ENCODE assay signal across 20 cellular contexts in the genomic region with DNA sequence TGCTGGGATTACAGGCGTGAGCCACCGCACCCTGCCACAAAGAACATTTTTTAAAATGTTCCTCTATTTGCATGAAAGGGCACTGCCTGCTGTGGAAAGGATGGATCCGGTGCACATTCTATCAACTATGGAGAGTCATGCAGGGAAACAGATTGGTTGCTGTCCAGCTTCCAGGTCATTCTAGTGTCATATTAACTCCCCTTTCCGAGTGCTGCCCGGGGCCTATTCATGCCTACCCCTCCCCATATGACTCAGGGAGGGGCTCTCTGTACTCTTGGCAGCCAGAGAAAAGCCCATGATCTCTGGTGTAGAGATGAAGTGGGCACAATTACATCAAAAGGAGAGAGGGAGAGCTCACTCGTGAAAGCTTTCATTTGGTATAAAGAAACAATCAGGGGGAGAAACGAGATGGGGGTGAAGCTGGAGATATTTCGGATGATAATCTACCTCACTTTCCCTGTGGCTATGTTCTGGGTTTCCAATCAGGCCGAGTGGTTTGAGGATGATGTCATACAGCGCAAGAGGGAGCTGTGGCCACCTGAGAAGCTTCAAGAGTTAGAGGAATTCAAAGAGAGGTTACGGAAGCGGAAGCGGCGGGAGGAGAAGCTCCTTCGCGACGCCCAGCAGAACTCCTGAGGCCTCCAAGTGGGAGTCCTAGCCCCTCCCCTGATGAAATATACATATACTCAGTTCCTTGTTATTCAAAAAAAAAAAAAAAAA. TPM values are rescaled to one million over a fixed set of nuclear protein-coding genes. Genes with fewer than 3 reads are reported as not detected.
DNase-seq lines count a peak whose midpoint lies in the region; ATAC-seq and TF ChIP-seq lines count a peak whose summit lies in the region.
"Had no signal": no experiment of that assay in that cellular context is flagged by ENCODE, and none has a peak within 500 bp of the region (broad histone marks: within the 10 kb centered on the region; RNA-seq: fewer than 3 reads in every experiment).

No MANE protein-coding gene starts in this region.

- BruUV-seq in PC-9 (replicated peaks; lab: Mats Ljungman, UMichigan): TSS peak; percentile 99

- H3K9me3 ChIP-seq in GM23248 (ENCODE audit: low read depth): no peaks in the 10 kb centered on the region
- H3K9me3 ChIP-seq in PC-9 (ENCODE audit: insufficient read depth, low read depth): no peaks in the 10 kb centered on the region
- H3K9me3 ChIP-seq in osteoblast (ENCODE audit: low read depth, low read length): no peaks in the 10 kb centered on the region
- H3K9me3 ChIP-seq: adrenal gland, right atrium auricular region had no signal

- H3K9me2 ChIP-seq in GM23248 (ENCODE audit: insufficient read depth) (no peaks in the 10 kb centered on the region), PC-9 (ENCODE audit: insufficient read depth) (no peaks in the 10 kb centered on the region)

- no peak for ATAC-seq in HG03354 (IDR thresholded peaks at IDR 0.05; ENCODE audit: poor library complexity, severe bottlenecking, unreplicated experiment)
- no peak for ATAC-seq in stimulated activated naive CD8-positive, alpha-beta T cell treated with anti-CD3 and anti-CD28 coated beads, Interleukin-15, Interleukin-2, amounts not matched to agents 100 U/mL and 50 U/mL, for 24 hours
- no peak for ATAC-seq in GM18873 (IDR thresholded peaks at IDR 0.05; ENCODE audit: low FRiP score, unreplicated experiment)
- ATAC-seq in HG03095 (IDR thresholded peaks at IDR 0.05; ENCODE audit: unreplicated experiment): no peak

- H2AFZ ChIP-seq in GM23248: peak overlapping the region; percentile 71
- H2AFZ ChIP-seq in PC-9: peak overlapping the region; percentile 22; the same call in 1 of the 2 replicates
- no peak overlapping the region for H2AFZ ChIP-seq in osteoblast (ENCODE audit: low read length)

- peak; percentile 21 for DNase-seq in GM23248
- DNase-seq in PC-9: peak; percentile 72 to 79
- peak; percentile 29 for DNase-seq in fibroblast of the aortic adventitia (ENCODE audit: low read depth)
- DNase-seq in osteoblast (ENCODE audit: insufficient read length, low spot score, missing footprints): peak; percentile 78
- no peak for DNase-seq in stimulated activated naive CD8-positive, alpha-beta T cell treated with anti-CD3 and anti-CD28 coated beads, Interleukin-15, Interleukin-2, amounts not matched to agents 100 U/mL and 50 U/mL, for 24 hours
- DNase-seq: adrenal gland; C1 segment of cervical spinal cord; foreskin melanocyte; kidney; NCI-H2081; stimulated activated CD4-positive, alpha-beta T cell treated with anti-CD3 and anti-CD28 coated beads, Interleukin-4, amount 100 ng/mL, for 4 hours; stimulated activated naive CD4-positive, alpha-beta T cell had no signal

- peaks cover 8% of the 10 kb centered on the region; the same call in 1 of the 2 replicates for H3F3A ChIP-seq in GM23248 (ENCODE audit: insufficient read depth)
- peaks cover 14% of the 10 kb centered on the region; the same call in 1 of the 2 replicates for H3F3A ChIP-seq in PC-9 (ENCODE audit: insufficient read depth, low read depth)

- H3K9ac ChIP-seq in GM23248: no peak overlapping the region

- H3K79me2 ChIP-seq in GM23248 (ENCODE audit: insufficient read depth) (no peaks in the 10 kb centered on the region), PC-9 (ENCODE audit: low read depth) (no peaks in the 10 kb centered on the region), osteoblast (ENCODE audit: insufficient read depth, low read length) (no peaks in the 10 kb centered on the region)

- intact Hi-C loops in PC-9 (cut with micrococcal nuclease; ENCODE audit: unreplicated experiment): no loop called here

- POLR2A ChIA-PET in PC-9 (lab: Charles Lee; ENCODE audit: unreplicated experiment): interaction anchor here (0.6 to 1.4 kb wide), 6 partner anchors 20 to 686 kb away, joined by 6 to 17 read pairs (median 8); partner anchors contain the start of gene DNAJB11

- H3K4me1 ChIP-seq in GM23248 (ENCODE audit: insufficient read depth): no peaks in the 10 kb centered on the region; the same call in 1 of the 2 replicates
- H3K4me1 ChIP-seq in PC-9 (replicated peaks; ENCODE audit: insufficient read depth): peaks cover 24% of the 10 kb centered on the region
- H3K4me1 ChIP-seq in osteoblast (ENCODE audit: insufficient read depth, low read length): peaks cover 3% of the 10 kb centered on the region
- H3K4me1 ChIP-seq: adrenal gland had no signal

- CTCF ChIA-PET in PC-9 (lab: Charles Lee): interaction anchor here (0.5 to 1.8 kb wide), 9 partner anchors 12 to 590 kb away, joined by 3 to 12 read pairs (median 7); no protein-coding TSS in a partner anchor

- TF ChIP-seq CTCF in PC-9 (conservative IDR thresholded peaks at IDR 0.05) (no peak), fibroblast of the aortic adventitia (IDR thresholded peaks at IDR 0.05; ENCODE audit: insufficient read depth, low read length) (no peak), osteoblast (IDR thresholded peaks at IDR 0.05; ENCODE audit: extremely low read depth, low read depth, low read length) (no peak)

- in situ Hi-C loops in GM23248 (cut with MboI): no loop called here

- H3K27me3 ChIP-seq in GM23248 (replicated peaks; ENCODE audit: insufficient read depth) (no peaks in the 10 kb centered on the region), PC-9 (ENCODE audit: insufficient read depth, low read depth) (no peaks in the 10 kb centered on the region), osteoblast (ENCODE audit: insufficient read depth, low read length) (no peaks in the 10 kb centered on the region)
- H3K27me3 ChIP-seq: adrenal gland, right atrium auricular region had no signal

- H4K20me1 ChIP-seq in GM23248 (ENCODE audit: insufficient read depth) (no peaks in the 10 kb centered on the region), PC-9 (ENCODE audit: insufficient read depth) (no peaks in the 10 kb centered on the region), osteoblast (ENCODE audit: insufficient read depth, low read length) (no peaks in the 10 kb centered on the region)

- H3K27ac ChIP-seq in GM23248: no peak overlapping the region
- H3K27ac ChIP-seq in PC-9: peak overlapping the region; percentile 48
- H3K27ac ChIP-seq in osteoblast (ENCODE audit: low read depth, low read length): no peak overlapping the region
- H3K27ac ChIP-seq: adrenal gland had no signal

- no peak overlapping the region for H3K4me2 ChIP-seq in GM23248 (ENCODE audit: unreplicated experiment)
- H3K4me2 ChIP-seq in PC-9: peak overlapping the region; percentile 47
- no peak overlapping the region for H3K4me2 ChIP-seq in osteoblast (ENCODE audit: insufficient read depth, low read length)

- H3K4me3 ChIP-seq in GM23248: no peak overlapping the region
- H3K4me3 ChIP-seq in PC-9: no peak overlapping the region
- no peak overlapping the region for H3K4me3 ChIP-seq in fibroblast of the aortic adventitia (ENCODE audit: low read depth, low read length)
- H3K4me3 ChIP-seq in osteoblast (ENCODE audit: insufficient read depth, low read length): no peak overlapping the region
- H3K4me3 ChIP-seq: adrenal gland, right atrium auricular region had no signal

- H3K36me3 ChIP-seq in GM23248 (ENCODE audit: low read depth) (no peaks in the 10 kb centered on the region), PC-9 (ENCODE audit: low read depth) (no peaks in the 10 kb centered on the region), osteoblast (ENCODE audit: insufficient read depth, low read length) (no peaks in the 10 kb centered on the region)
- H3K36me3 ChIP-seq: adrenal gland, right atrium auricular region had no signal

- 40 to 43% methylated on average over 17 of the region's 17 CpGs for WGBS in GM23248 (ENCODE audit: low coverage in 1 of 2, low lambda C conversion rate in 2 of 2, missing lambda C conversion rate in 2 of 2), 2 experiments

RNA-seq across cellular contexts. Expression of gene AHSG, which starts 16.1 kb away (rescaled TPM):
- total RNA-seq in GM23248 (2014; rRNA removed; shearing (Covaris generic)): not detected in 2 replicates
- not detected in 2 replicates for polyA plus RNA-seq in GM23248 (2016; fragmentation: Nextera tagmentation; extraction: Ambion mirVana)
- total RNA-seq in PC-9 (2021) (not detected in 2 replicates), fibroblast of the aortic adventitia (ENCODE audit: low replicate concordance) (not detected in 2 replicates), osteoblast (not detected in 2 replicates)
- total RNA-seq: dermis microvascular lymphatic vessel endothelial cell, kidney, LHCN-M2, myocyte, OCI-LY7, right atrium auricular region had no signal

RNA-seq across cellular contexts. Expression of gene DNAJB11, which starts 26.2 kb away (rescaled TPM):
- 63.2 and 65.9 TPM in 2 replicates for total RNA-seq in GM23248 (2014; rRNA removed; shearing (Covaris generic))
- polyA plus RNA-seq in GM23248 (2016; fragmentation: Nextera tagmentation; extraction: Ambion mirVana): 99.3 and 102 TPM in 2 replicates
- total RNA-seq in PC-9 (2021) (53.8 and 71.3 TPM in 2 replicates), fibroblast of the aortic adventitia (ENCODE audit: low replicate concordance) (44.0 and 44.6 TPM in 2 replicates), osteoblast (33.9 and 35.8 TPM in 2 replicates)

RNA-seq across cellular contexts. Expression of gene TBCCD1, which starts 29.6 kb away (rescaled TPM):
- 14.6 and 17.7 TPM in 2 replicates for total RNA-seq in GM23248 (2014; rRNA removed; shearing (Covaris generic))
- 15.6 and 16.3 TPM in 2 replicates for polyA plus RNA-seq in GM23248 (2016; fragmentation: Nextera tagmentation; extraction: Ambion mirVana)
- 11.1 and 16.2 TPM in 2 replicates for total RNA-seq in PC-9 (2021)
- 2.9 and 17.5 TPM in 2 replicates for total RNA-seq in fibroblast of the aortic adventitia (ENCODE audit: low replicate concordance)
- 15.6 and 20.0 TPM in 2 replicates for total RNA-seq in osteoblast

RNA-seq across cellular contexts. Expression of gene FETUB, which starts 43.5 kb away (rescaled TPM):
- total RNA-seq in GM23248 (2014; rRNA removed; shearing (Covaris generic)): not detected in 2 replicates
- not detected in 2 replicates for polyA plus RNA-seq in GM23248 (2016; fragmentation: Nextera tagmentation; extraction: Ambion mirVana)
- total RNA-seq in PC-9 (2021): not detected in 2 replicates
- not detected in 2 replicates for total RNA-seq in fibroblast of the aortic adventitia (ENCODE audit: low replicate concordance)
- total RNA-seq in osteoblast: not detected in 2 replicates
- total RNA-seq: adrenal gland, dermis microvascular lymphatic vessel endothelial cell, kidney, myocyte, OCI-LY7, right atrium auricular region had no signal
- polyA plus RNA-seq: adrenal gland had no signal

RNA-seq across cellular contexts. Expression of gene CRYGS, which starts 52.5 kb away (rescaled TPM):
- total RNA-seq in GM23248 (2014; rRNA removed; shearing (Covaris generic)): 0.63 and 0.76 TPM in 2 replicates
- polyA plus RNA-seq in GM23248 (2016; fragmentation: Nextera tagmentation; extraction: Ambion mirVana): 0.49 and 1.3 TPM in 2 replicates
- total RNA-seq in PC-9 (2021) (2.8 and 4.4 TPM in 2 replicates), fibroblast of the aortic adventitia (ENCODE audit: low replicate concordance) (1.3 TPM in 1 of 2 replicates, not detected in the other), osteoblast (0.88 and 1.8 TPM in 2 replicates)
